ENCODE assay signal across 8 cellular contexts in genomic region chr17:80649672-80650338, GRCh38.
DNase-seq lines count a peak whose midpoint lies in the region; ATAC-seq and TF ChIP-seq lines count a peak whose summit lies in the region.

No MANE protein-coding gene starts in this region.

- intact Hi-C loops in OCI-LY7 (cut with micrococcal nuclease; ENCODE audit: unreplicated experiment): no loop called here
- intact Hi-C loops in psoas muscle (cut with DNase I): no loop called here
- intact Hi-C loops in colonic mucosa (cut with DNase I): no loop called here

- H3K9me3 Mint-ChIP-seq in activated T-cell treated with anti-CD3 and anti-CD28 coated beads, Interleukin-2, amount 50 U/mL, for 4 hours: no peaks in the 10 kb centered on the region

- no peak overlapping the region for H2AFZ ChIP-seq in OCI-LY7 (ENCODE audit: low read length)

- H3K9me3 ChIP-seq in OCI-LY7 (ENCODE audit: low read length) (no peaks in the 10 kb centered on the region), psoas muscle (no peaks in the 10 kb centered on the region), colonic mucosa (no peaks in the 10 kb centered on the region)

- H3K4me3 Mint-ChIP-seq in activated T-cell treated with anti-CD3 and anti-CD28 coated beads, Interleukin-2, amount 50 U/mL, for 4 hours: peak overlapping the region; percentile 22

- POLR2A ChIA-PET in OCI-LY7 (lab: Charles Lee): interaction anchor here (0.8 kb wide), 1 partner anchor 12 kb away, joined by 3 read pairs; no protein-coding TSS in a partner anchor

- peaks cover 5% of the 10 kb centered on the region for H3K36me3 ChIP-seq in OCI-LY7 (ENCODE audit: insufficient read depth, low read length)
- H3K36me3 ChIP-seq in psoas muscle (ENCODE audit: insufficient read depth in 1 of 2, low read depth in 1 of 2): peaks cover 0 to under 1% of the 10 kb centered on the region in 2 donors
- H3K36me3 ChIP-seq in colonic mucosa: no peaks in the 10 kb centered on the region

- CTCF ChIA-PET in OCI-LY7 (lab: Charles Lee; ENCODE audit: unreplicated experiment): interaction anchor here (1.2 kb wide), 1 partner anchor 44 kb away, joined by 3 read pairs; no protein-coding TSS in a partner anchor

- DNase-seq in NCI-H2196 (lab: John Stamatoyannopoulos, UW; ENCODE audit: unreplicated experiment) (peak; percentile 62), NCI-H2196 treated with DMSO at 0.1 percent for 48 hours (lab: John Stamatoyannopoulos, UW; ENCODE audit: unreplicated experiment) (no peak), OCI-LY7 (ENCODE audit: low spot score) (peak; percentile 46), foreskin keratinocyte (peak; percentile 20 to 52), psoas muscle (peak; percentile 69 to 80), colonic mucosa (no peak)
- peak; percentile 75 for DNase-seq in activated T-cell treated with anti-CD3 and anti-CD28 coated beads, Interleukin-2, amount 50 U/mL, for 4 hours

- H4K20me1 ChIP-seq in OCI-LY7 (ENCODE audit: insufficient read depth, low read length): no peaks in the 10 kb centered on the region; the same call in 1 of the 2 replicates

- H3K4me1 Mint-ChIP-seq in activated T-cell treated with anti-CD3 and anti-CD28 coated beads, Interleukin-2, amount 50 U/mL, for 4 hours (ENCODE audit: low read depth): peaks cover 67% of the 10 kb centered on the region

- H3K27me3 ChIP-seq in foreskin keratinocyte (no peaks in the 10 kb centered on the region), psoas muscle (ENCODE audit: insufficient read depth in 3 of 3, low read length in 2 of 3) (no peaks in the 10 kb centered on the region), colonic mucosa (no peaks in the 10 kb centered on the region)

- H3K27me3 Mint-ChIP-seq in activated T-cell treated with anti-CD3 and anti-CD28 coated beads, Interleukin-2, amount 50 U/mL, for 4 hours (ENCODE audit: low read depth): no peaks in the 10 kb centered on the region

- H3K9me2 ChIP-seq in OCI-LY7 (ENCODE audit: insufficient read depth, low read length): no peaks in the 10 kb centered on the region

- H3K9ac ChIP-seq in colonic mucosa (ENCODE audit: low read depth in 2 of 2, low read length in 2 of 2): no peak overlapping the region

- H3K4me1 ChIP-seq in OCI-LY7 (ENCODE audit: insufficient read depth, low read length, poor library complexity, severe bottlenecking): no peaks in the 10 kb centered on the region
- H3K4me1 ChIP-seq in foreskin keratinocyte: peaks cover 9% of the 10 kb centered on the region
- H3K4me1 ChIP-seq in psoas muscle: peaks cover 39% of the 10 kb centered on the region
- no peaks in the 10 kb centered on the region for H3K4me1 ChIP-seq in colonic mucosa

- peaks cover 22% of the 10 kb centered on the region for H3K36me3 Mint-ChIP-seq in activated T-cell treated with anti-CD3 and anti-CD28 coated beads, Interleukin-2, amount 50 U/mL, for 4 hours (ENCODE audit: insufficient read depth)

- TF ChIP-seq CTCF in OCI-LY7 (conservative IDR thresholded peaks at IDR 0.05; ENCODE audit: low read length): peak; percentile 79
- TF ChIP-seq CTCF in foreskin keratinocyte (conservative IDR thresholded peaks at IDR 0.05): peak; percentile 56
- peak; percentile 41 for TF ChIP-seq CTCF in psoas muscle (IDR thresholded peaks at IDR 0.05)
- TF ChIP-seq CTCF in colonic mucosa (IDR thresholded peaks at IDR 0.05): no peak

- 48 to 64% (median 54%) methylated on average over 14 of the region's 14 CpGs for WGBS in psoas muscle, 3 donors

- H3K79me2 ChIP-seq in OCI-LY7 (ENCODE audit: insufficient read depth, low read depth, low read length): peaks cover 10% of the 10 kb centered on the region; the same call in 1 of the 2 replicates

- H3K4me2 ChIP-seq in OCI-LY7 (ENCODE audit: low read length): no peak overlapping the region

- ATAC-seq in activated T-cell treated with anti-CD3 and anti-CD28 coated beads, Interleukin-2, amount 50 U/mL, for 4 hours: peak; percentile 88
- ATAC-seq in foreskin keratinocyte (peak; percentile 44), psoas muscle (peak; percentile 43 to 77 (median 70)), HG03097 (IDR thresholded peaks at IDR 0.05; ENCODE audit: low FRiP score, unreplicated experiment) (no peak)

- no TSS peak for BruUV-seq in OCI-LY7 (replicated peaks; lab: Mats Ljungman, UMichigan)

- H3K4me3 ChIP-seq in OCI-LY7 (ENCODE audit: low read depth, low read length, poor library complexity, severe bottlenecking): no peak overlapping the region
- no peak overlapping the region for H3K4me3 ChIP-seq in psoas muscle
- no peak overlapping the region for H3K4me3 ChIP-seq in colonic mucosa

- H3K27ac ChIP-seq in OCI-LY7 (ENCODE audit: low read depth, low read length, poor library complexity, severe bottlenecking): no peak overlapping the region
- peak overlapping the region; percentile 61 for H3K27ac ChIP-seq in foreskin keratinocyte
- H3K27ac ChIP-seq in psoas muscle: peak overlapping the region; percentile 53
- H3K27ac ChIP-seq in colonic mucosa: no peak overlapping the region

Comparison
In these comparisons a context has a peak if more than half of its experiments do, and no peak if none do; other contexts are left out.
1. DNase-seq: peak in NCI-H2196 (single experiment), OCI-LY7 (single experiment), activated T-cell treated with anti-CD3 and anti-CD28 coated beads, Interleukin-2, amount 50 U/mL, for 4 hours (single experiment), foreskin keratinocyte (2 of 2) and psoas muscle (2 of 2); none in NCI-H2196 treated with DMSO at 0.1 percent for 48 hours (single experiment) and colonic mucosa (single experiment).
2. H3K27ac ChIP-seq: peak in foreskin keratinocyte (single experiment) and psoas muscle (single experiment); none in OCI-LY7 (single experiment) and colonic mucosa (single experiment).